ENCODE assay signal across 36 cellular contexts in genomic region chr1:248373761-248374160, GRCh38. TPM values are rescaled to one million over a fixed set of nuclear protein-coding genes. Genes with fewer than 3 reads are reported as not detected.
"Had no signal": no experiment of that assay in that cellular context is flagged by ENCODE, and none has a peak within 500 bp of the region (broad histone marks: within the 10 kb centered on the region; RNA-seq: fewer than 3 reads in every experiment).

No MANE protein-coding gene starts in this region.

- H3K27me3 Mint-ChIP-seq: activated CD4-positive, alpha-beta memory T cell treated with anti-CD3 and anti-CD28 coated beads for 36 hours had no signal

- ATAC-seq: activated naive CD4-positive, alpha-beta T cell treated with anti-CD3 and anti-CD28 coated beads, Interleukin-2, amount 50 U/mL, for 72 hours; activated T-cell treated with anti-CD3 and anti-CD28 coated beads, Interleukin-2, amount 50 U/mL, for 4 hours; body of pancreas had no signal

- FAIRE-seq: astrocyte had no signal

- H3K27ac ChIP-seq: adrenal gland, body of pancreas, breast epithelium, colonic mucosa, SJCRH30, SK-N-MC, VCaP had no signal

- H3K4me3 Mint-ChIP-seq: activated B cell treated with CpG ODN at 0.5 μM for 24 hours; activated CD4-positive, alpha-beta memory T cell treated with anti-CD3 and anti-CD28 coated beads for 36 hours; activated naive CD4-positive, alpha-beta T cell treated with anti-CD3 and anti-CD28 coated beads for 36 hours; activated T-cell treated with anti-CD3 and anti-CD28 coated beads, Interleukin-2, amount 50 U/mL, for 4 hours; activated T-helper 1 cell treated with anti-CD3 and anti-CD28 coated beads, Interleukin-12 subunit alpha, Interleukin-12 subunit beta, Interleukin-2, Interleukin-4 antibody, amounts not matched to agents 30 ng/mL and 10 ng/mL and 1 ng/mL, durations not matched to agents 14 hours and 24 hours and 36 hours; T-helper 2 cell treated with Interferon-gamma antibody and Interleukin-4, amounts not matched to agents 5 μg/mL and 100 μg/mL, for 36 hours had no signal

- H3K4me1 ChIP-seq: adrenal gland, body of pancreas, breast epithelium, colonic mucosa, SJCRH30 had no signal

- DNase-seq: activated B cell treated with CpG ODN at 0.5 μM for 24 hours; activated CD4-positive, alpha-beta memory T cell treated with anti-CD3 and anti-CD28 coated beads for 36 hours; activated CD4-positive, alpha-beta T cell treated with anti-CD3 and anti-CD28 coated beads for 4 hours; activated CD4-positive, alpha-beta T cell treated with anti-CD3 and anti-CD28 coated beads, Interleukin-2, amount 50 U/mL, for 1 hour; activated CD4-positive, CD25-positive, alpha-beta regulatory T cell treated with anti-CD3 and anti-CD28 coated beads, Interleukin-2, amount 50 U/mL, for 72 hours; activated CD8-positive, alpha-beta memory T cell treated with anti-CD3 and anti-CD28 coated beads, Interleukin-2, amount 50 U/mL, for 4 hours; activated gamma-delta T cell treated with Interleukin-2 at 50 U/mL for 16 hours; activated naive CD4-positive, alpha-beta T cell treated with anti-CD3 and anti-CD28 coated beads for 36 hours; activated T-cell treated with anti-CD3 and anti-CD28 coated beads for 4 hours; activated T-cell treated with anti-CD3 and anti-CD28 coated beads, Interleukin-2, amount 50 U/mL, for 4 hours; adrenal gland; body of pancreas; central memory CD4-positive, alpha-beta T cell; colonic mucosa; NCI-H1048; NCI-H1105 treated with DMSO at 0.1 percent for 48 hours; NCI-H1436; NCI-H1694 treated with DMSO at 0.1 percent for 48 hours; NCI-H2029; NCI-H510A; NCI-H526; NCI-H748 treated with DMSO at 0.1 percent for 48 hours; NK-92 treated with Interleukin-12 subunit alpha and Interleukin-12 subunit beta, amount 100 ng/mL, for 24 hours; SHP77; SJCRH30 had no signal

- H3K27ac Mint-ChIP-seq: activated B cell treated with CpG ODN at 0.5 μM for 24 hours; activated CD4-positive, alpha-beta memory T cell treated with anti-CD3 and anti-CD28 coated beads for 36 hours; activated naive CD4-positive, alpha-beta T cell treated with anti-CD3 and anti-CD28 coated beads for 36 hours; activated naive CD4-positive, alpha-beta T cell treated with anti-CD3 and anti-CD28 coated beads, Interleukin-2, amount 50 U/mL, for 72 hours; activated T-helper 1 cell treated with anti-CD3 and anti-CD28 coated beads, Interleukin-12 subunit alpha, Interleukin-12 subunit beta, Interleukin-2, Interleukin-4 antibody, amounts not matched to agents 30 ng/mL and 10 ng/mL and 1 ng/mL, durations not matched to agents 14 hours and 24 hours and 36 hours; T-helper 2 cell treated with Interferon-gamma antibody and Interleukin-4, amounts not matched to agents 5 μg/mL and 100 μg/mL, for 36 hours had no signal

- H3K4me3 ChIP-seq: adrenal gland, body of pancreas, breast epithelium, colonic mucosa, SJCRH30, SK-N-MC had no signal

- H3K36me3 Mint-ChIP-seq: activated CD4-positive, alpha-beta memory T cell treated with anti-CD3 and anti-CD28 coated beads for 36 hours; activated naive CD4-positive, alpha-beta T cell treated with anti-CD3 and anti-CD28 coated beads, Interleukin-2, amount 50 U/mL, for 72 hours had no signal

- H3K27me3 ChIP-seq: adrenal gland, body of pancreas, breast epithelium, colonic mucosa, SJCRH30 had no signal

- H3K9me3 ChIP-seq: adrenal gland, body of pancreas, colonic mucosa, SJCRH30 had no signal

- H3K36me3 ChIP-seq: adrenal gland, breast epithelium, colonic mucosa, SJCRH30 had no signal

- H3K4me1 Mint-ChIP-seq: activated B cell treated with CpG ODN at 0.5 μM for 24 hours had no signal

RNA-seq across cellular contexts. Expression of gene OR2T6, which starts 1.8 kb away (rescaled TPM):
- total RNA-seq: activated B cell treated with CpG ODN at 0.5 μM for 24 hours; activated CD4-positive, alpha-beta memory T cell treated with anti-CD3 and anti-CD28 coated beads for 36 hours; activated naive CD4-positive, alpha-beta T cell treated with anti-CD3 and anti-CD28 coated beads for 36 hours; activated naive CD4-positive, alpha-beta T cell treated with anti-CD3 and anti-CD28 coated beads, Interleukin-2, amount 50 U/mL, for 72 hours; activated T-cell treated with anti-CD3 and anti-CD28 coated beads, Interleukin-2, amount 50 U/mL, for 4 hours; activated T-helper 1 cell treated with anti-CD3 and anti-CD28 coated beads, Interleukin-12 subunit alpha, Interleukin-12 subunit beta, Interleukin-2, Interleukin-4 antibody, amounts not matched to agents 30 ng/mL and 10 ng/mL and 1 ng/mL, durations not matched to agents 14 hours and 24 hours and 36 hours; adrenal gland; astrocyte; body of pancreas; breast epithelium; chondrocyte; colonic mucosa; M059J; OCI-LY7; SJCRH30; T-helper 1 cell treated with Interleukin-12 subunit alpha and Interleukin-12 subunit beta and Interleukin-4 antibody, amounts not matched to agents 30 ng/mL and 1 ng/mL, for 36 hours had no signal

RNA-seq across cellular contexts. Expression of gene OR2T4, which starts 12.3 kb away (rescaled TPM):
- total RNA-seq: activated B cell treated with CpG ODN at 0.5 μM for 24 hours; activated CD4-positive, alpha-beta memory T cell treated with anti-CD3 and anti-CD28 coated beads for 36 hours; activated naive CD4-positive, alpha-beta T cell treated with anti-CD3 and anti-CD28 coated beads for 36 hours; activated naive CD4-positive, alpha-beta T cell treated with anti-CD3 and anti-CD28 coated beads, Interleukin-2, amount 50 U/mL, for 72 hours; activated T-cell treated with anti-CD3 and anti-CD28 coated beads, Interleukin-2, amount 50 U/mL, for 4 hours; activated T-helper 1 cell treated with anti-CD3 and anti-CD28 coated beads, Interleukin-12 subunit alpha, Interleukin-12 subunit beta, Interleukin-2, Interleukin-4 antibody, amounts not matched to agents 30 ng/mL and 10 ng/mL and 1 ng/mL, durations not matched to agents 14 hours and 24 hours and 36 hours; adrenal gland; astrocyte; body of pancreas; breast epithelium; chondrocyte; colonic mucosa; M059J; OCI-LY7; SJCRH30; T-helper 1 cell treated with Interleukin-12 subunit alpha and Interleukin-12 subunit beta and Interleukin-4 antibody, amounts not matched to agents 30 ng/mL and 1 ng/mL, for 36 hours had no signal

RNA-seq across cellular contexts. Expression of gene OR14C36, which starts 25.2 kb away (rescaled TPM):
- total RNA-seq: activated B cell treated with CpG ODN at 0.5 μM for 24 hours; activated CD4-positive, alpha-beta memory T cell treated with anti-CD3 and anti-CD28 coated beads for 36 hours; activated naive CD4-positive, alpha-beta T cell treated with anti-CD3 and anti-CD28 coated beads for 36 hours; activated naive CD4-positive, alpha-beta T cell treated with anti-CD3 and anti-CD28 coated beads, Interleukin-2, amount 50 U/mL, for 72 hours; activated T-cell treated with anti-CD3 and anti-CD28 coated beads, Interleukin-2, amount 50 U/mL, for 4 hours; activated T-helper 1 cell treated with anti-CD3 and anti-CD28 coated beads, Interleukin-12 subunit alpha, Interleukin-12 subunit beta, Interleukin-2, Interleukin-4 antibody, amounts not matched to agents 30 ng/mL and 10 ng/mL and 1 ng/mL, durations not matched to agents 14 hours and 24 hours and 36 hours; adrenal gland; astrocyte; body of pancreas; breast epithelium; chondrocyte; colonic mucosa; M059J; OCI-LY7; SJCRH30; T-helper 1 cell treated with Interleukin-12 subunit alpha and Interleukin-12 subunit beta and Interleukin-4 antibody, amounts not matched to agents 30 ng/mL and 1 ng/mL, for 36 hours had no signal

RNA-seq across cellular contexts. Expression of gene OR2T1, which starts 29.1 kb away (rescaled TPM):
- total RNA-seq: activated B cell treated with CpG ODN at 0.5 μM for 24 hours; activated CD4-positive, alpha-beta memory T cell treated with anti-CD3 and anti-CD28 coated beads for 36 hours; activated naive CD4-positive, alpha-beta T cell treated with anti-CD3 and anti-CD28 coated beads for 36 hours; activated naive CD4-positive, alpha-beta T cell treated with anti-CD3 and anti-CD28 coated beads, Interleukin-2, amount 50 U/mL, for 72 hours; activated T-cell treated with anti-CD3 and anti-CD28 coated beads, Interleukin-2, amount 50 U/mL, for 4 hours; activated T-helper 1 cell treated with anti-CD3 and anti-CD28 coated beads, Interleukin-12 subunit alpha, Interleukin-12 subunit beta, Interleukin-2, Interleukin-4 antibody, amounts not matched to agents 30 ng/mL and 10 ng/mL and 1 ng/mL, durations not matched to agents 14 hours and 24 hours and 36 hours; adrenal gland; astrocyte; body of pancreas; breast epithelium; chondrocyte; colonic mucosa; M059J; OCI-LY7; SJCRH30; T-helper 1 cell treated with Interleukin-12 subunit alpha and Interleukin-12 subunit beta and Interleukin-4 antibody, amounts not matched to agents 30 ng/mL and 1 ng/mL, for 36 hours had no signal

RNA-seq across cellular contexts. Expression of gene OR2M7, which starts 49.4 kb away (rescaled TPM):
- total RNA-seq: activated B cell treated with CpG ODN at 0.5 μM for 24 hours; activated CD4-positive, alpha-beta memory T cell treated with anti-CD3 and anti-CD28 coated beads for 36 hours; activated naive CD4-positive, alpha-beta T cell treated with anti-CD3 and anti-CD28 coated beads for 36 hours; activated naive CD4-positive, alpha-beta T cell treated with anti-CD3 and anti-CD28 coated beads, Interleukin-2, amount 50 U/mL, for 72 hours; activated T-cell treated with anti-CD3 and anti-CD28 coated beads, Interleukin-2, amount 50 U/mL, for 4 hours; activated T-helper 1 cell treated with anti-CD3 and anti-CD28 coated beads, Interleukin-12 subunit alpha, Interleukin-12 subunit beta, Interleukin-2, Interleukin-4 antibody, amounts not matched to agents 30 ng/mL and 10 ng/mL and 1 ng/mL, durations not matched to agents 14 hours and 24 hours and 36 hours; adrenal gland; astrocyte; body of pancreas; breast epithelium; chondrocyte; colonic mucosa; M059J; OCI-LY7; SJCRH30; T-helper 1 cell treated with Interleukin-12 subunit alpha and Interleukin-12 subunit beta and Interleukin-4 antibody, amounts not matched to agents 30 ng/mL and 1 ng/mL, for 36 hours had no signal
